In the genomic region with DNA sequence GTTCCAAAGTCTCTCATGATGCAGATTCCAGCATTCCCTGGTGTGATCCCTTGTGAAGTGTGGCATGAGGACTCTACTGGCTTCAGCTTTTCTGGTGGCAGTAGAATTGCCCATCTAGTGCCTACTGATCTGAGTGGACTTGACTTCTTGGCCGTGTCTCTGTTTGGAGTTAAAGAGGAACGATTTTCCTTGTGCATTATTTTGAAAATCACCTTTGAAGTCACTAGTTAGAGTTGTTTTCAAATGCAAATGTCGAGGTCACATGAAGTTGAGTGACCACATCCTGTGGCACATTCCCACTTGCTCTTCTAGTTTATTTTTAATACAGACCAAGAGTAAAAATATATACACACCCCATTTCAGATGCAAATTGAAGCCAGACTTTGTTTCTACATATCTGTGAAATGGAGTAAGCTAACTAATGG, we compare ENCODE assay signal across 9 cellular contexts.
DNase-seq lines count a peak whose midpoint lies in the region; ATAC-seq, FAIRE-seq and TF ChIP-seq lines count a peak whose summit lies in the region.
"Had no signal": no experiment of that assay in that cellular context is flagged by ENCODE, and none has a peak within 500 bp of the region (broad histone marks: within the 10 kb centered on the region; RNA-seq: fewer than 3 reads in every experiment).

No MANE protein-coding gene starts in this region.

- no peaks in the 10 kb centered on the region for H3K9me3 Mint-ChIP-seq in HFFc6
- H3K9me3 Mint-ChIP-seq in neural progenitor cell: no peaks in the 10 kb centered on the region

- no peak overlapping the region for H3K9ac ChIP-seq in neural progenitor cell

- H3K9me3 ChIP-seq in mucosa of descending colon: no peaks in the 10 kb centered on the region
- H3K9me3 ChIP-seq in neural progenitor cell (ENCODE audit: low read depth): no peaks in the 10 kb centered on the region

- no peaks in the 10 kb centered on the region for H3K79me2 ChIP-seq in neural progenitor cell (ENCODE audit: low read depth)

- no peaks in the 10 kb centered on the region for H3K36me3 ChIP-seq in mucosa of descending colon (ENCODE audit: low read depth)
- no peaks in the 10 kb centered on the region for H3K36me3 ChIP-seq in neural progenitor cell

- peak overlapping the region; percentile 64 for H3K27ac Mint-ChIP-seq in HFFc6
- H3K27ac Mint-ChIP-seq in neural progenitor cell: no peak overlapping the region

- no peaks in the 10 kb centered on the region for H3K4me1 ChIP-seq in mucosa of descending colon (ENCODE audit: low read depth)
- peaks cover 7% of the 10 kb centered on the region for H3K4me1 ChIP-seq in neural progenitor cell

- H3K27ac ChIP-seq in neural progenitor cell: no peak overlapping the region

- no peak overlapping the region for H3K4me2 ChIP-seq in neural progenitor cell

- TF ChIP-seq POLR2A in H54 (IDR thresholded peaks at IDR 0.05; ENCODE audit: low read depth, low read length): no peak

- peaks cover 58% of the 10 kb centered on the region for H3K4me1 Mint-ChIP-seq in HFFc6 (ENCODE audit: low read depth)
- peaks cover 13% of the 10 kb centered on the region for H3K4me1 Mint-ChIP-seq in neural progenitor cell

- ATAC-seq in GM18867 (IDR thresholded peaks at IDR 0.05; ENCODE audit: unreplicated experiment) (peak; percentile 83), mucosa of descending colon (peak; percentile 43)

- no peaks in the 10 kb centered on the region for H4K20me1 ChIP-seq in neural progenitor cell (ENCODE audit: low read depth)

- no peak overlapping the region for H2AFZ ChIP-seq in neural progenitor cell (replicated peaks)

- peak; percentile 12 for DNase-seq in HFFc6
- DNase-seq in MV-4-11 (lab: John Stamatoyannopoulos, UW): peak; percentile 28
- peak in 1 of 3 donors; percentile 35 for DNase-seq in mucosa of descending colon
- DNase-seq in A172 (ENCODE audit: low spot score): no peak
- no peak for DNase-seq in H54 (ENCODE audit: insufficient read length, low spot score)
- DNase-seq in neural progenitor cell (ENCODE audit: low spot score): no peak
- no peak for DNase-seq in NCI-H1092 treated with DMSO at 0.1 percent for 48 hours (lab: John Stamatoyannopoulos, UW)
- DNase-seq: NCI-H69 had no signal

- H3K4me3 Mint-ChIP-seq in HFFc6 (no peak overlapping the region), neural progenitor cell (no peak overlapping the region)

- H3F3A ChIP-seq in neural progenitor cell (ENCODE audit: low read depth): no peaks in the 10 kb centered on the region

- H3K27me3 ChIP-seq in neural progenitor cell: no peaks in the 10 kb centered on the region

- no peak for TF ChIP-seq CTCF in HFFc6 (IDR thresholded peaks at IDR 0.05)
- TF ChIP-seq CTCF in mucosa of descending colon (IDR thresholded peaks at IDR 0.05): no peak
- no peak for TF ChIP-seq CTCF in neural progenitor cell (IDR thresholded peaks at IDR 0.05)

- H3K4me3 ChIP-seq in mucosa of descending colon (no peak overlapping the region), neural progenitor cell (no peak overlapping the region)

- FAIRE-seq in H54 (lab: Jason Lieb, UNC): no peak

- H3K27me3 Mint-ChIP-seq in HFFc6 (ENCODE audit: insufficient read depth): no peaks in the 10 kb centered on the region; the same call in 1 of the 2 replicates
- H3K27me3 Mint-ChIP-seq in neural progenitor cell (ENCODE audit: insufficient read depth, low read depth): peaks cover 3% of the 10 kb centered on the region

- intact Hi-C loops in mucosa of descending colon (cut with DNase I, micrococcal nuclease): no loop called here

- H3K36me3 Mint-ChIP-seq in HFFc6 (ENCODE audit: low read depth) (peaks cover 5% of the 10 kb centered on the region; the same call in 1 of the 2 replicates), neural progenitor cell (peaks cover 16% of the 10 kb centered on the region)

Comparison
In these comparisons a context has a peak if more than half of its experiments do, and no peak if none do; other contexts are left out.
1. DNase-seq: peak in HFFc6 (single experiment) and MV-4-11 (single experiment); none in A172 (single experiment), H54 (single experiment), neural progenitor cell (single experiment) and NCI-H1092 treated with DMSO at 0.1 percent for 48 hours (single experiment).